Comparison of ENCODE assay signal across 31 cellular contexts in the genomic region with DNA sequence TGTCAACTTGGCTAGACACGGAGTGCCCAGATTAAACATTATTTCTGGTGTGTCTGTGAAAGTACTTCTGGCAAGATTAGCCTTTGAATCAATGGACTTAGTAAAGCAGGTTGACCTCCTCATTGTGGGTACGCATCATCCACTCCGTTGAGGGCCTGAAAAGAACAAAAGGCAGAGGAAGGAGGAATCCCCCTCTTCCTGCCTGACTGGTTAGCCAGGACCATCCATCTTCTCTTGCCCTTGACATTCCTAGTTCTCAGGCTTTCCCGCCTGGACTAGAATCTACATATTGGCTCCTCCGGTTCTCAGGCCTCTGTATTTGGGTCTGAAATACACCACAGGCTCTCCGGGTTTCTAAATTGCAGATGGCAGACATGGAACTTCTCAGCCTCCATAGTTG.
"Had no signal": no experiment of that assay in that cellular context is flagged by ENCODE, and none has a peak within 500 bp of the region (broad histone marks: within the 10 kb centered on the region; RNA-seq: fewer than 3 reads in every experiment).

No MANE protein-coding gene starts in this region.

- H3K27ac Mint-ChIP-seq: activated CD8-positive, alpha-beta T cell treated with anti-CD3 and anti-CD28 coated beads for 36 hours; activated naive CD8-positive, alpha-beta T cell; activated T-helper 17 cell treated with anti-CD3 and anti-CD28 coated beads, Interleukin-2, amount 50 U/mL, for 72 hours; dendritic cell treated with granulocyte-macrophage colony-stimulating factor and Interleukin-4, amounts not matched to agents 40 ng/mL and 50 ng/mL, for 4 days; endodermal cell; T-cell; T-helper 1 cell treated with Interleukin-12 subunit alpha and Interleukin-12 subunit beta and Interleukin-4 antibody, amounts not matched to agents 30 μg/mL and 1 μg/mL, for 36 hours; T-helper 2 cell treated with Interferon-gamma antibody and Interleukin-4, amounts not matched to agents 5 μg/mL and 100 μg/mL, for 36 hours had no signal

- DNase-seq: activated CD4-positive, alpha-beta T cell treated with anti-CD3 and anti-CD28 coated beads for 4 hours; activated CD4-positive, alpha-beta T cell treated with anti-CD3 and anti-CD28 coated beads, Interleukin-2, amount 50 U/mL, for 1 hour; activated CD4-positive, alpha-beta T cell treated with anti-CD3 and anti-CD28 coated beads, Interleukin-2, amount 50 U/mL, for 48 hours; activated CD4-positive, CD25-positive, alpha-beta regulatory T cell; activated CD4-positive, CD25-positive, alpha-beta regulatory T cell treated with anti-CD3 and anti-CD28 coated beads, Interleukin-2, amount 50 U/mL, for 72 hours; activated CD8-positive, alpha-beta memory T cell treated with anti-CD3 and anti-CD28 coated beads for 24 hours; activated CD8-positive, alpha-beta T cell treated with anti-CD3 and anti-CD28 coated beads for 36 hours; activated effector memory CD4-positive, alpha-beta T cell treated with Interleukin-2 at 50 U/mL for 16 hours; activated gamma-delta T cell treated with Interleukin-2 at 50 U/mL for 16 hours; activated naive CD4-positive, alpha-beta T cell treated with anti-CD3 and anti-CD28 coated beads, Interleukin-2, amount 50 U/mL, for 16 hours; activated naive CD4-positive, alpha-beta T cell treated with Interleukin-2 at 50 U/mL for 16 hours; activated T-cell treated with anti-CD3 and anti-CD28 coated beads, Interleukin-2, amount 50 U/mL, for 4 hours; amniotic stem cell; anterior cingulate cortex; brain microvascular endothelial cell; dorsolateral prefrontal cortex; effector memory CD4-positive, alpha-beta T cell; endodermal cell; foreskin fibroblast; glutamatergic neuron; SW 1271; T-cell; T1000 had no signal

- H3K27me3 ChIP-seq: brain microvascular endothelial cell, dorsolateral prefrontal cortex had no signal

- H3K9me3 Mint-ChIP-seq: activated CD8-positive, alpha-beta T cell treated with anti-CD3 and anti-CD28 coated beads for 36 hours; activated T-cell treated with anti-CD3 and anti-CD28 coated beads, Interleukin-2, amount 50 U/mL, for 4 hours; activated T-helper 17 cell treated with anti-CD3 and anti-CD28 coated beads, Interleukin-2, amount 50 U/mL, for 72 hours; central memory CD8-positive, alpha-beta T cell; dendritic cell treated with granulocyte-macrophage colony-stimulating factor and Interleukin-4, amounts not matched to agents 40 ng/mL and 50 ng/mL, for 4 days; endodermal cell; T-cell; T-helper 1 cell treated with Interleukin-12 subunit alpha and Interleukin-12 subunit beta and Interleukin-4 antibody, amounts not matched to agents 30 μg/mL and 1 μg/mL, for 36 hours; T-helper 2 cell treated with Interferon-gamma antibody and Interleukin-4, amounts not matched to agents 5 μg/mL and 100 μg/mL, for 36 hours had no signal

- ATAC-seq: activated CD8-positive, alpha-beta T cell treated with anti-CD3 and anti-CD28 coated beads for 36 hours; activated T-cell treated with anti-CD3 and anti-CD28 coated beads, Interleukin-2, amount 50 U/mL, for 4 hours; activated T-helper 17 cell treated with anti-CD3 and anti-CD28 coated beads, Interleukin-2, amount 50 U/mL, for 72 hours; esophagus mucosa; T-cell had no signal

- H3K4me1 Mint-ChIP-seq: activated T-helper 17 cell treated with anti-CD3 and anti-CD28 coated beads, Interleukin-2, amount 50 U/mL, for 72 hours; central memory CD8-positive, alpha-beta T cell; T-cell had no signal

- H3K27ac ChIP-seq: brain microvascular endothelial cell, coronary artery, dorsolateral prefrontal cortex had no signal

- H3K36me3 Mint-ChIP-seq: activated naive CD8-positive, alpha-beta T cell; T-cell had no signal

- H3K36me3 ChIP-seq: brain microvascular endothelial cell had no signal

- H3K4me3 ChIP-seq: coronary artery, dorsolateral prefrontal cortex had no signal

- H3K4me3 Mint-ChIP-seq: activated CD8-positive, alpha-beta T cell treated with anti-CD3 and anti-CD28 coated beads for 36 hours; activated naive CD8-positive, alpha-beta T cell; activated T-cell treated with anti-CD3 and anti-CD28 coated beads, Interleukin-2, amount 50 U/mL, for 4 hours; activated T-helper 17 cell treated with anti-CD3 and anti-CD28 coated beads, Interleukin-2, amount 50 U/mL, for 72 hours; central memory CD8-positive, alpha-beta T cell; dendritic cell treated with granulocyte-macrophage colony-stimulating factor and Interleukin-4, amounts not matched to agents 40 ng/mL and 50 ng/mL, for 4 days; endodermal cell; T-cell; T-helper 1 cell treated with Interleukin-12 subunit alpha and Interleukin-12 subunit beta and Interleukin-4 antibody, amounts not matched to agents 30 μg/mL and 1 μg/mL, for 36 hours; T-helper 2 cell treated with Interferon-gamma antibody and Interleukin-4, amounts not matched to agents 5 μg/mL and 100 μg/mL, for 36 hours had no signal
